Comparison of ENCODE assay signal across 15 cellular contexts in the genomic region with DNA sequence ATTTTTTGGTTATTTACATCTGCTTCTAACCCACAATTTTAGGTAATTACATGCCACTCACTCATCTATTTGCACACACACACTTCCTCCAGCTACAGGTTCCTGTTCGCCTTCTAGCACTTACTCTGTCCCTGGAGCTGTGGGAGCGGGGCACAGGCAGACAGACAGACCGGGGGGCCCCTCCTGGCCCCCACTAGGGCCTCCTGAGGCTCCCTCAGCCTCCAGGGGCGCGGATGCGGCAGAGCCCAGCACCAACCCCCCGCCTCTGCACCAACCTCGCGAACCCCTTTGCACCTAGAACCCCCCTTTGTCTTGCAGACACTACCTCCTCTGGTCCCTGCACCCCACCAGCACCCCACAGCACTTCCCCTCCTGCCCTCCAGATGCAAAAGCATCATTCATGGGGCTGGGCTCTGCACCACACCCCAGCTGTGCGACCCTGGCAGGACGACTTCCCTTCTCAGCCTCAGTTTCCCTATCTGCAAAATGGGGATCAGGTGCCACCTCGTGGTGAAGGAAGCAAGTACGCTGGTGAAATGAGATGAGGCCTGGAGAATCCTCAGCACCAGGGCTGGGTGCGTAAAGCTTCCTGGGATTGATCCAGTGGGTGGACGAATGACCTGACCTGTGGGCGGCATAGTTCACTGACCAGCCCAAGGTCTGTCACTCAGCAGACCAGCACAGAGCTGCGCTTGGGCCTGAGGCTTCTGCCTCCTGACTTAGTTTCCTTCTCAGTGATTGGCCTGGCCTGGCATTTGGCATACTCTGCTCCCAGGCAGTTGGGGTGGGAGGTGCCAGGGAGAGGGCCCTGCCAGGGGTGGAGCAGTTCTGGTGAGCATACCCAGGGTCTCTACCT. TPM values are rescaled to one million over a fixed set of nuclear protein-coding genes. Genes with fewer than 3 reads are reported as not detected.
DNase-seq lines count a peak whose midpoint lies in the region; ATAC-seq and TF ChIP-seq lines count a peak whose summit lies in the region.
"Had no signal": no experiment of that assay in that cellular context is flagged by ENCODE, and none has a peak within 500 bp of the region (broad histone marks: within the 10 kb centered on the region; RNA-seq: fewer than 3 reads in every experiment).

No MANE protein-coding gene starts in this region.

- H3K36me3 ChIP-seq in BJ (ENCODE audit: control insufficient read depth, insufficient read depth, low read length) (no peaks in the 10 kb centered on the region), SU-DHL-6 (ENCODE audit: low read length) (no peaks in the 10 kb centered on the region), right lobe of liver (no peaks in the 10 kb centered on the region)
- H3K36me3 ChIP-seq: ovary, SJCRH30 had no signal

- 43% methylated on average over 9 of the region's 17 CpGs for WGBS in right lobe of liver (ENCODE audit: insufficient coverage, low coverage, low lambda C conversion rate, missing lambda C conversion rate)

- CTCF ChIA-PET in BJ (lab: Yijun Ruan, JAX) (interaction anchor here (1.0 kb wide), 1 partner anchor 8 kb away, joined by 3 read pairs; no protein-coding TSS in a partner anchor), MCF 10A (lab: Yijun Ruan, JAX) (interaction anchor here (0.6 kb wide), 1 partner anchor 645 kb away, joined by 3 read pairs; no protein-coding TSS in a partner anchor)

- peaks cover 0 to 29% (median 7%) of the 10 kb centered on the region in 4 donors for H3K4me1 ChIP-seq in right lobe of liver
- H3K4me1 ChIP-seq: Caco-2, SJCRH30 had no signal

- no peaks in the 10 kb centered on the region for H3K79me2 ChIP-seq in SU-DHL-6 (ENCODE audit: insufficient read depth, low read length)

- H3K27ac ChIP-seq in SU-DHL-6 (ENCODE audit: low read depth, low read length) (no peak overlapping the region), right lobe of liver (peak overlapping the region in 2 of 3 donors; percentile 47 to 70)
- H3K27ac ChIP-seq: ovary, SJCRH30 had no signal

- DNase-seq in BJ (ENCODE audit: low read depth) (no peak), GM13977 (ENCODE audit: low spot score) (no peak), right lobe of liver (peak; percentile 75 to 86 (median 81)), DMS114 treated with DMSO at 0.1 percent for 48 hours (lab: John Stamatoyannopoulos, UW; ENCODE audit: unreplicated experiment) (no peak), MCF 10A (ENCODE audit: unreplicated experiment) (no peak)
- DNase-seq: activated naive CD4-positive, alpha-beta T cell treated with anti-CD3 and anti-CD28 coated beads for 36 hours; dermis blood vessel endothelial cell; NCI-H510A treated with DMSO at 0.1 percent for 48 hours; SJCRH30; stimulated activated naive B cell treated with anti-CD40 and anti-IgM and Interleukin-4, amounts not matched to agents 10 μg/mL and 1 μg/mL and 100 μg/mL, for 72 hours had no signal

- in situ Hi-C loops in GM13977 (cut with MboI; ENCODE audit: low pct_unique_long_range_greater_than_20kb, low sequenced_read_pairs, unreplicated experiment) = no loop called here

- POLR2A ChIA-PET in BJ (lab: Charles Lee) = no interaction called here
- POLR2A ChIA-PET in MCF 10A (lab: Yijun Ruan, JAX) = no interaction called here

- no peaks in the 10 kb centered on the region for H3K27me3 ChIP-seq in BJ (ENCODE audit: control insufficient read depth, insufficient read depth, low read length)
- no peaks in the 10 kb centered on the region; the same call in 1 of the 2 replicates for H3K27me3 ChIP-seq in SU-DHL-6 (ENCODE audit: low read length)
- no peaks in the 10 kb centered on the region for H3K27me3 ChIP-seq in right lobe of liver
- H3K27me3 ChIP-seq: ovary, SJCRH30 had no signal

- H3K9me3 Mint-ChIP-seq in MCF 10A (ENCODE audit: unreplicated experiment) = peaks cover 5% of the 10 kb centered on the region

- no peak overlapping the region for H3K27ac Mint-ChIP-seq in MCF 10A (ENCODE audit: low read depth, unreplicated experiment)
- H3K27ac Mint-ChIP-seq: activated naive CD4-positive, alpha-beta T cell treated with anti-CD3 and anti-CD28 coated beads for 36 hours; stimulated activated naive B cell treated with anti-CD40 and anti-IgM and Interleukin-4, amounts not matched to agents 10 μg/mL and 1 μg/mL and 100 μg/mL, for 72 hours had no signal

- no peaks in the 10 kb centered on the region for H3K4me1 Mint-ChIP-seq in MCF 10A (ENCODE audit: insufficient read depth, unreplicated experiment)

- H3K9me3 ChIP-seq in SU-DHL-6 (ENCODE audit: insufficient read depth, low read length) (peaks cover 11% of the 10 kb centered on the region; the same call in 1 of the 2 replicates), right lobe of liver (no peaks in the 10 kb centered on the region)
- H3K9me3 ChIP-seq: ovary, SJCRH30 had no signal

- no peaks in the 10 kb centered on the region for H3K9me2 ChIP-seq in SU-DHL-6 (replicated peaks; ENCODE audit: insufficient read depth, low read length)

- no peak for TF ChIP-seq POLR2A in right lobe of liver (IDR thresholded peaks at IDR 0.05)

- H3K27me3 Mint-ChIP-seq in MCF 10A (ENCODE audit: insufficient read depth, unreplicated experiment) = peaks cover 14% of the 10 kb centered on the region

- ATAC-seq in right lobe of liver = peak; percentile 90 to 95 (median 93)
- no peak for ATAC-seq in GM21381 (IDR thresholded peaks at IDR 0.05; ENCODE audit: unreplicated experiment)
- no peak for ATAC-seq in GM18520 (IDR thresholded peaks at IDR 0.05; ENCODE audit: unreplicated experiment)
- ATAC-seq: stimulated activated naive B cell treated with anti-CD40 and anti-IgM and Interleukin-4, amounts not matched to agents 10 μg/mL and 1 μg/mL and 100 μg/mL, for 72 hours had no signal

- intact Hi-C loops in right lobe of liver (cut with DNase I) (loop anchor here in 1 of 2 donors (5.0 kb wide), 1 partner anchor 36 kb away; a partner anchor contains a TSS), MCF 10A (cut with micrococcal nuclease) (no loop called here)

- no peaks in the 10 kb centered on the region for H4K20me1 ChIP-seq in SU-DHL-6 (ENCODE audit: low read depth, low read length)

- H3K4me3 ChIP-seq in BJ (ENCODE audit: low read depth, low read length) (no peak overlapping the region), SU-DHL-6 (ENCODE audit: insufficient read depth, low read length, poor library complexity, severe bottlenecking) (no peak overlapping the region), right lobe of liver (no peak overlapping the region)
- H3K4me3 ChIP-seq: ovary, SJCRH30 had no signal

- H3K36me3 Mint-ChIP-seq in MCF 10A (ENCODE audit: insufficient read depth, unreplicated experiment) = no peaks in the 10 kb centered on the region

- BruUV-seq in MCF 10A (replicated peaks; lab: Mats Ljungman, UMichigan) = no TSS peak

- H3K4me2 ChIP-seq in SU-DHL-6 (ENCODE audit: low read depth, low read length, poor library complexity, severe bottlenecking) = no peak overlapping the region

- H3K4me3 Mint-ChIP-seq in MCF 10A (ENCODE audit: unreplicated experiment) = no peak overlapping the region
- H3K4me3 Mint-ChIP-seq: activated naive CD4-positive, alpha-beta T cell treated with anti-CD3 and anti-CD28 coated beads for 36 hours; stimulated activated naive B cell treated with anti-CD40 and anti-IgM and Interleukin-4, amounts not matched to agents 10 μg/mL and 1 μg/mL and 100 μg/mL, for 72 hours had no signal

- no peak overlapping the region for H3K9ac ChIP-seq in SU-DHL-6 (ENCODE audit: low read length)

- no peak overlapping the region for H2AFZ ChIP-seq in SU-DHL-6 (ENCODE audit: low read depth, low read length, severe bottlenecking)

- peak; percentile 11; the same call in 1 of the 2 replicates for TF ChIP-seq CTCF in BJ (IDR thresholded peaks at IDR 0.05; ENCODE audit: insufficient read depth, low read depth, low read length)
- peak; percentile 28 for TF ChIP-seq CTCF in GM13977 (IDR thresholded peaks at IDR 0.05; ENCODE audit: extremely low read depth, insufficient read depth, missing control alignments)
- TF ChIP-seq CTCF in SU-DHL-6 (IDR thresholded peaks at IDR 0.05; ENCODE audit: insufficient read depth, low read length, poor library complexity, severe bottlenecking) = peak; percentile 40
- TF ChIP-seq CTCF in right lobe of liver (IDR thresholded peaks at IDR 0.05) = peak; percentile 41 to 55 (median 50)
- TF ChIP-seq CTCF in MCF 10A (IDR thresholded peaks at IDR 0.05; ENCODE audit: unreplicated experiment) = no peak

- H3F3A ChIP-seq in SU-DHL-6 (ENCODE audit: insufficient read depth) = no peaks in the 10 kb centered on the region

RNA-seq across cellular contexts. Expression of a gene that starts 37.9 kb away (rescaled TPM):
- polyA plus RNA-seq in BJ (2011; rRNA removed) = 0.99 and 1.7 TPM in 2 replicates
- polyA minus RNA-seq in BJ (2011; rRNA and poly(A)+ RNA removed) = 0.87 and 0.90 TPM in 2 replicates
- 10 to 100 TPM in 1 of 6 experiments, 1 to 10 TPM in 5; 5.4 to 13.0 (median 7.5) TPM for total RNA-seq in right lobe of liver
- not detected in 2 replicates for total RNA-seq in MCF 10A (2022)
- total RNA-seq: activated naive CD4-positive, alpha-beta T cell treated with anti-CD3 and anti-CD28 coated beads for 36 hours had no signal

Comparison
In these comparisons a context has a peak if more than half of its experiments do, and no peak if none do; other contexts are left out.
1. DNase-seq: peak in right lobe of liver (3 of 3); none in BJ (single experiment), GM13977 (single experiment), DMS114 treated with DMSO at 0.1 percent for 48 hours (single experiment) and MCF 10A (single experiment).
2. ATAC-seq: peak in right lobe of liver (4 of 4); none in GM21381 (single experiment) and GM18520 (single experiment).